In the genomic region with DNA sequence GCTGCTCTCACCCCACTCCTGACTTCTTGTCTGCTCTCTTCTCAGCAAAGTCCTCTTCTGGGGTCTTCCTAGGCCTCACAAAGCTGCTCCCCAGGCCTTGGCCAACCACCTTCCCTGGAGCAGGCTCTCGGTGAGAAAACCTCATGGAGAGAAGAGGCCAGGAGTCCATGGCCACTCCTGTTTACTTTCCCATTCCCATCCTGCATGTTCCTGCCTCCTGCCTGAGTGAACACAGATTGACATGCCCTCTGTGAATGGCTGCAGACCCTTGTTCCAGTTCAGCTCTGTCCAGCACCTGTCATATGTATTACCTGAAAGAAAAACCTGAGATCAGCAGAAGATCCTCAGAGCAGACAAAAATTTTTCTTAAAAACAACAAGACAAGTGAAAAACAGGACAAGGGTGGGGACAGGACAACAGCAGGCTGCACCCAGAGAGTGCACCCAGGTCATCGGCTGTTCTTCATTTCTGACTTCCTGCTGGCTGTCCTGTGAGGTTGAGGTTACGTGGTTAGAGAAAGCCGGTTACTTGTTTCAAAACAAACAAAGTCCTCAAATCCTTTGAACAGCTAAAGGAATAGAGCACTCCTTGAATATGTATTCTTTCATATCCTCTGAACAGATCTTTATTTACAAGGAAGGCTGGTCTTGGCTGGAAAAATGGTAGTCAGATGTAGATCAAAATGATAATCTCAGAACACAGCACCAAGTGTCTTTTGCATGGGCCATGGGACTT, we compare ENCODE assay signal across 11 cellular contexts. TPM values are rescaled to one million over a fixed set of nuclear protein-coding genes. Genes with fewer than 3 reads are reported as not detected.
DNase-seq lines count a peak whose midpoint lies in the region; ATAC-seq and TF ChIP-seq lines count a peak whose summit lies in the region.
"Had no signal": no experiment of that assay in that cellular context is flagged by ENCODE, and none has a peak within 500 bp of the region (broad histone marks: within the 10 kb centered on the region; RNA-seq: fewer than 3 reads in every experiment).

No MANE protein-coding gene starts in this region.

- ATAC-seq in WTC11 (no peak), memory B cell (ENCODE audit: low read depth) (no peak)

- H3K4me3 Mint-ChIP-seq in WTC11 (no peak overlapping the region), memory B cell (peak overlapping the region; percentile 11)

- H3K9me3 Mint-ChIP-seq in WTC11 = no peaks in the 10 kb centered on the region
- no peaks in the 10 kb centered on the region for H3K9me3 Mint-ChIP-seq in memory B cell

- no peak for TF ChIP-seq CTCF in GM12864 (IDR thresholded peaks at IDR 0.05; ENCODE audit: low read depth, low read length, missing control alignments)
- no peak for TF ChIP-seq CTCF in WTC11 (IDR thresholded peaks at IDR 0.05)

- H3K27ac Mint-ChIP-seq in WTC11 (no peak overlapping the region), memory B cell (no peak overlapping the region)

- H3K4me3 ChIP-seq in GM12864 (ENCODE audit: low read depth, low read length) = no peak overlapping the region
- H3K4me3 ChIP-seq: GM23248 had no signal

- H3K4me1 Mint-ChIP-seq in WTC11 (no peaks in the 10 kb centered on the region), memory B cell (peaks cover 2% of the 10 kb centered on the region)

- intact Hi-C loops in cardiac septum (cut with DNase I) = no loop called here

- CTCF ChIA-PET in WTC11 (lab: Charles Lee) = interaction anchor here (1.1 kb wide), 1 partner anchor 18 kb away, joined by 4 read pairs; no protein-coding TSS in a partner anchor

- H3K36me3 Mint-ChIP-seq in WTC11 (no peaks in the 10 kb centered on the region), memory B cell (no peaks in the 10 kb centered on the region)

- DNase-seq in GM12864 (ENCODE audit: low read depth) = peak; percentile 3
- DNase-seq in H4 (ENCODE audit: low spot score) = peak; percentile 28
- no peak for DNase-seq in WTC11 (ENCODE audit: low spot score)
- peak in 1 of 2 donors; percentile 3 for DNase-seq in memory B cell (ENCODE audit: low spot score in 2 of 2)
- no peak for DNase-seq in retina
- no peak for DNase-seq in cardiac septum (ENCODE audit: low spot score)
- DNase-seq in activated CD8-positive, alpha-beta memory T cell treated with anti-CD3 and anti-CD28 coated beads, Interleukin-2, amount 50 U/mL, for 4 hours = no peak
- no peak for DNase-seq in NCI-H748 (lab: John Stamatoyannopoulos, UW; ENCODE audit: unreplicated experiment)
- DNase-seq: NCI-H446 treated with DMSO at 0.1 percent for 48 hours had no signal

- POLR2A ChIA-PET in WTC11 (lab: Charles Lee) = no interaction called here

- H3K27me3 Mint-ChIP-seq in WTC11 (ENCODE audit: low read depth) = no peaks in the 10 kb centered on the region
- H3K27me3 Mint-ChIP-seq in memory B cell = peaks cover 6% of the 10 kb centered on the region

TF ChIP-seq in WTC11, 78 proteins besides CTCF, POLR2A, EP300 and RAD21:
- TF ChIP-seq GABPB1 (CRISPR knock-in tag; IDR thresholded peaks at IDR 0.05) (0 out of 2 replicates have a peak, but pooled peaks have one; percentile 24), CBFB (CRISPR knock-in tag; IDR thresholded peaks at IDR 0.05; ENCODE audit: low read depth) (no peak), ZBTB21 (CRISPR knock-in tag; IDR thresholded peaks at IDR 0.05; ENCODE audit: borderline replicate concordance) (no peak), ZNF263 (CRISPR knock-in tag; IDR thresholded peaks at IDR 0.05; ENCODE audit: low read depth) (no peak)

RNA-seq across cellular contexts. Expression of a gene that starts 34.0 kb away (rescaled TPM):
- 127 and 130 TPM in 2 replicates for total RNA-seq in H4 (2014; rRNA removed; shearing (Covaris generic))
- total RNA-seq in WTC11 (2021) = 72.1 to 79.9 TPM (median 75.6 TPM) in 3 replicates
- total RNA-seq in cardiac septum = 299 TPM

RNA-seq across cellular contexts. Expression of a gene that starts 54.0 kb away (rescaled TPM):
- not detected in 2 replicates for total RNA-seq in H4 (2014; rRNA removed; shearing (Covaris generic))
- 0.28 to 0.44 TPM (median 0.30 TPM) in 3 replicates for total RNA-seq in WTC11 (2021)
- not detected for total RNA-seq in cardiac septum
- total RNA-seq: dermis blood vessel endothelial cell, GM23248 had no signal

Comparison
In these comparisons a context has a peak if more than half of its experiments do, and no peak if none do; other contexts are left out.
1. DNase-seq: peak in GM12864 (single experiment) and H4 (single experiment); none in WTC11 (single experiment), retina (single experiment), cardiac septum (single experiment), activated CD8-positive, alpha-beta memory T cell treated with anti-CD3 and anti-CD28 coated beads, Interleukin-2, amount 50 U/mL, for 4 hours (single experiment) and NCI-H748 (single experiment).